Comparison of ENCODE assay signal across 2 cellular contexts in genomic region chr19:7534531-7534980, GRCh38.
A peak's percentile ranks its signal among the peaks of the same experiment; 100 is the strongest.
TF ChIP-seq lines count a peak whose summit lies in the region.

No MANE protein-coding gene starts in this region.

TF ChIP-seq in WTC11, 78 proteins besides CTCF, POLR2A, EP300 and RAD21:
- TF ChIP-seq ZNF232 (CRISPR knock-in tag; IDR thresholded peaks at IDR 0.05): 0 out of 2 replicates have a peak, but pooled peaks have one; percentile 13
- TF ChIP-seq ZNF425 (CRISPR knock-in tag; conservative IDR thresholded peaks at IDR 0.05): no peak
- TF ChIP-seq PRDM15 (CRISPR knock-in tag; IDR thresholded peaks at IDR 0.05): 0 out of 2 replicates have a peak, but pooled peaks have one; percentile 23
- no peak for TF ChIP-seq TP53 (CRISPR knock-in tag; IDR thresholded peaks at IDR 0.05)
- TF ChIP-seq HMGXB4 (CRISPR knock-in tag; IDR thresholded peaks at IDR 0.05): peak; percentile 50; the same call in 1 of the 2 replicates

TF ChIP-seq in H1, 55 proteins besides CTCF, POLR2A, EP300 and RAD21:
- no peak for TF ChIP-seq CBX5 (IDR thresholded peaks at IDR 0.05; ENCODE audit: low read depth, low read length)
- TF ChIP-seq CHD1 (IDR thresholded peaks at IDR 0.05; ENCODE audit: low read depth, low read length): no peak
- TF ChIP-seq SRF (IDR thresholded peaks at IDR 0.05; ENCODE audit: low read depth, low read length): no peak
- TF ChIP-seq RNF2 (IDR thresholded peaks at IDR 0.05; ENCODE audit: borderline replicate concordance, low read depth, low read length, missing control alignments, poor library complexity, severe bottlenecking): no peak
- TF ChIP-seq SIX5 (IDR thresholded peaks at IDR 0.05; ENCODE audit: low read depth, low read length): no peak
- 0 out of 2 replicates have a peak, but pooled peaks have one; percentile 35 for TF ChIP-seq TAF1 (IDR thresholded peaks at IDR 0.05; ENCODE audit: low read depth, low read length)
- no peak for TF ChIP-seq RBBP5 (IDR thresholded peaks at IDR 0.05; ENCODE audit: borderline replicate concordance, low read depth, low read length)
- TF ChIP-seq NANOG (IDR thresholded peaks at IDR 0.05; ENCODE audit: insufficient read depth, low read depth, low read length, poor library complexity, severe bottlenecking): no peak
- TF ChIP-seq BACH1 (IDR thresholded peaks at IDR 0.05; ENCODE audit: low read length): no peak
- TF ChIP-seq GTF2F1 (IDR thresholded peaks at IDR 0.05; ENCODE audit: borderline replicate concordance, low read depth, low read length): no peak
- TF ChIP-seq CHD7 (IDR thresholded peaks at IDR 0.05; ENCODE audit: insufficient replicate concordance, low read length): no peak
- no peak for TF ChIP-seq CBX8 (IDR thresholded peaks at IDR 0.05; ENCODE audit: borderline replicate concordance, low read depth, low read length)
- no peak for TF ChIP-seq ZNF274 (IDR thresholded peaks at IDR 0.05; ENCODE audit: borderline replicate concordance, extremely low read depth, low read length)
- TF ChIP-seq TAF7 (optimal IDR thresholded peaks at IDR 0.05; ENCODE audit: borderline replicate concordance, low read depth, low read length): no peak
- TF ChIP-seq KDM1A (IDR thresholded peaks at IDR 0.05; ENCODE audit: borderline replicate concordance, low read length): no peak
- no peak for TF ChIP-seq BCL11A (IDR thresholded peaks at IDR 0.05; ENCODE audit: low read depth in 2 of 2, low read length in 2 of 2)
- no peak for TF ChIP-seq POLR2AphosphoS5 (IDR thresholded peaks at IDR 0.05; ENCODE audit: low read depth, low read length)
- TF ChIP-seq SP1 (IDR thresholded peaks at IDR 0.05; ENCODE audit: low read depth, low read length): no peak
- TF ChIP-seq EGR1 (IDR thresholded peaks at IDR 0.05; ENCODE audit: borderline replicate concordance, low read depth, low read length): no peak
- no peak for TF ChIP-seq CEBPB (IDR thresholded peaks at IDR 0.05; ENCODE audit: low read depth, low read length)
- no peak for TF ChIP-seq GABPA (IDR thresholded peaks at IDR 0.05; ENCODE audit: borderline replicate concordance, insufficient read depth, low read length)
- no peak for TF ChIP-seq BRCA1 (IDR thresholded peaks at IDR 0.05; ENCODE audit: low read depth, low read length)
- TF ChIP-seq ASH2L (IDR thresholded peaks at IDR 0.05; ENCODE audit: low read length): no peak
- no peak for TF ChIP-seq CREB1 (IDR thresholded peaks at IDR 0.05)
- peak; percentile 16 for TF ChIP-seq SAP30 (IDR thresholded peaks at IDR 0.05; ENCODE audit: insufficient read depth, insufficient replicate concordance, low read length)
- TF ChIP-seq SUZ12 (IDR thresholded peaks at IDR 0.05; ENCODE audit: low read length): no peak
- TF ChIP-seq ATF2 (IDR thresholded peaks at IDR 0.05; ENCODE audit: low read length): no peak
- no peak for TF ChIP-seq RXRA (IDR thresholded peaks at IDR 0.05; ENCODE audit: insufficient read depth, low read depth, low read length)
- peak; percentile 86 for TF ChIP-seq TEAD4 (IDR thresholded peaks at IDR 0.05; ENCODE audit: low read depth, low read length)
- TF ChIP-seq SIN3A (conservative IDR thresholded peaks at IDR 0.05 in 1 of 2, IDR thresholded peaks at IDR 0.05 in 1 of 2; ENCODE audit: low read depth in 1 of 2, low read length in 2 of 2): 0 out of 4 replicates have a peak, but pooled peaks of 1 of the 2 experiments have one; percentile 8
- TF ChIP-seq FOSL1 (IDR thresholded peaks at IDR 0.05; ENCODE audit: insufficient read depth, low read depth, low read length): no peak
- TF ChIP-seq KDM5A (IDR thresholded peaks at IDR 0.05; ENCODE audit: low read length): no peak; the same call in 1 of the 2 replicates
- no peak for TF ChIP-seq TCF12 (IDR thresholded peaks at IDR 0.05; ENCODE audit: low read depth, low read length)
- TF ChIP-seq NRF1 (IDR thresholded peaks at IDR 0.05; ENCODE audit: low read depth, low read length): no peak
- TF ChIP-seq TBP (IDR thresholded peaks at IDR 0.05; ENCODE audit: low read depth, low read length): no peak
- TF ChIP-seq MAX (IDR thresholded peaks at IDR 0.05): no peak
- no peak for TF ChIP-seq SP4 (IDR thresholded peaks at IDR 0.05; ENCODE audit: low read length)
- TF ChIP-seq USF2 (IDR thresholded peaks at IDR 0.05; ENCODE audit: low read length): no peak
- TF ChIP-seq RFX5 (IDR thresholded peaks at IDR 0.05; ENCODE audit: borderline replicate concordance, low read depth, low read length): no peak
- TF ChIP-seq HDAC6 (IDR thresholded peaks at IDR 0.05; ENCODE audit: low read depth, low read length): no peak
- no peak for TF ChIP-seq JUND (IDR thresholded peaks at IDR 0.05; ENCODE audit: low read length)
- TF ChIP-seq CTBP2 (IDR thresholded peaks at IDR 0.05; ENCODE audit: borderline replicate concordance, insufficient read depth, insufficient read length, low read length): no peak
- no peak for TF ChIP-seq EZH2 (IDR thresholded peaks at IDR 0.05; ENCODE audit: low read depth, low read length, severe bottlenecking)
- no peak for TF ChIP-seq JUN (IDR thresholded peaks at IDR 0.05; ENCODE audit: low read depth, low read length)
- TF ChIP-seq YY1 (IDR thresholded peaks at IDR 0.05; ENCODE audit: low read depth, low read length): peak; percentile 89
- TF ChIP-seq SIRT6 (IDR thresholded peaks at IDR 0.05; ENCODE audit: low read length): no peak
- TF ChIP-seq ATF3 (IDR thresholded peaks at IDR 0.05; ENCODE audit: insufficient read depth, low read depth, low read length): no peak
- no peak for TF ChIP-seq MAFK (IDR thresholded peaks at IDR 0.05; ENCODE audit: low read depth, low read length)
- TF ChIP-seq E2F6 (IDR thresholded peaks at IDR 0.05): no peak
- TF ChIP-seq POU5F1 (IDR thresholded peaks at IDR 0.05; ENCODE audit: low read depth, low read length): no peak
- no peak for TF ChIP-seq SP2 (IDR thresholded peaks at IDR 0.05; ENCODE audit: low read length)
- TF ChIP-seq CHD2 (IDR thresholded peaks at IDR 0.05; ENCODE audit: low read length): no peak
- no peak for TF ChIP-seq PHF8 (conservative IDR thresholded peaks at IDR 0.05; ENCODE audit: low read depth, low read length)
- TF ChIP-seq HDAC2 (IDR thresholded peaks at IDR 0.05; ENCODE audit: borderline replicate concordance in 1 of 2, low read depth in 2 of 2, low read length in 2 of 2): peak in 1 of 2 experiments; percentile 60; a peak in 1 of 4 replicates
- TF ChIP-seq KDM4A (IDR thresholded peaks at IDR 0.05; ENCODE audit: low read depth, low read length, severe bottlenecking): peak; percentile 22
